1 cellular context compared by ENCODE assay signal in genomic region chr6:166997348-166997747, GRCh38.
TF ChIP-seq lines count a peak whose summit lies in the region.

No MANE protein-coding gene starts in this region.

TF ChIP-seq in neural cell, 6 proteins besides CTCF, POLR2A, EP300 and RAD21 (continued from another document):
- TF ChIP-seq TAF1 (IDR thresholded peaks at IDR 0.05; ENCODE audit: low read depth) = no peak
TF ChIP-seq in neural cell: peak in this region for 0.
